Comparison of ENCODE assay signal across 17 cellular contexts in genomic region chr22:24514241-24515024, GRCh38. TPM values are rescaled to one million over a fixed set of nuclear protein-coding genes. Genes with fewer than 3 reads are reported as not detected.
DNase-seq lines count a peak whose midpoint lies in the region; ATAC-seq and TF ChIP-seq lines count a peak whose summit lies in the region.
"Had no signal": no experiment of that assay in that cellular context is flagged by ENCODE, and none has a peak within 500 bp of the region (broad histone marks: within the 10 kb centered on the region; RNA-seq: fewer than 3 reads in every experiment).

No MANE protein-coding gene starts in this region.

- 39 to 53% (median 45%) methylated on average over 12 to 14 of the region's 14 CpGs for WGBS in stomach, 5 donors

- no peak overlapping the region for H3K27ac Mint-ChIP-seq in activated CD8-positive, alpha-beta memory T cell treated with anti-CD3 and anti-CD28 coated beads, Interleukin-2, amount 10 ng/mL, durations not matched to agents 7 days and 5 days
- no peak overlapping the region for H3K27ac Mint-ChIP-seq in naive thymus-derived CD4-positive, alpha-beta T cell
- H3K27ac Mint-ChIP-seq: activated naive CD8-positive, alpha-beta T cell; HFFc6 had no signal

- TF ChIP-seq EP300 in stomach (IDR thresholded peaks at IDR 0.05), result no peak

- no peak overlapping the region for H3K27ac ChIP-seq in colonic mucosa
- H3K27ac ChIP-seq in stomach, result peak overlapping the region in 1 of 5 donors; percentile 32
- no peak overlapping the region for H3K27ac ChIP-seq in naive thymus-derived CD4-positive, alpha-beta T cell (ENCODE audit: low read depth, low read length)
- H3K27ac ChIP-seq: heart right ventricle, KMS-11 had no signal

- H3K9me3 ChIP-seq in colonic mucosa (no peaks in the 10 kb centered on the region), stomach (no peaks in the 10 kb centered on the region)
- H3K9me3 ChIP-seq in naive thymus-derived CD4-positive, alpha-beta T cell (ENCODE audit: control insufficient read depth in 2 of 3, low read length in 3 of 3), result no peaks in the 10 kb centered on the region
- H3K9me3 ChIP-seq: heart right ventricle had no signal

- peaks cover 22% of the 10 kb centered on the region for H3K27me3 Mint-ChIP-seq in activated CD8-positive, alpha-beta memory T cell treated with anti-CD3 and anti-CD28 coated beads, Interleukin-2, amount 10 ng/mL, durations not matched to agents 7 days and 5 days
- H3K27me3 Mint-ChIP-seq in naive thymus-derived CD4-positive, alpha-beta T cell, result peaks cover 0 to 3% (median 0%) of the 10 kb centered on the region in 5 donors
- H3K27me3 Mint-ChIP-seq: activated naive CD8-positive, alpha-beta T cell had no signal

- POLR2A ChIA-PET in naive thymus-derived CD4-positive, alpha-beta T cell (lab: Charles Lee), result no interaction called here

- CTCF ChIA-PET in activated CD8-positive, alpha-beta memory T cell treated with anti-CD3 and anti-CD28 coated beads, Interleukin-2, amount 10 ng/mL, durations not matched to agents 7 days and 5 days (lab: Charles Lee), result interaction anchor here (1.4 to 1.7 kb wide), 2 partner anchors 17 to 66 kb away, joined by 3 read pairs; no protein-coding TSS in a partner anchor
- CTCF ChIA-PET in naive thymus-derived CD4-positive, alpha-beta T cell (lab: Charles Lee), result no interaction called here

- H3K36me3 ChIP-seq in colonic mucosa, result no peaks in the 10 kb centered on the region
- no peaks in the 10 kb centered on the region for H3K36me3 ChIP-seq in stomach
- H3K36me3 ChIP-seq in naive thymus-derived CD4-positive, alpha-beta T cell (ENCODE audit: control insufficient read depth in 2 of 3, insufficient read depth in 3 of 3, low read length in 3 of 3), result no peaks in the 10 kb centered on the region
- H3K36me3 ChIP-seq: heart right ventricle had no signal

- TF ChIP-seq CTCF in colonic mucosa (IDR thresholded peaks at IDR 0.05) (no peak), stomach (IDR thresholded peaks at IDR 0.05) (no peak)

- intact Hi-C loops in colonic mucosa (cut with DNase I), result no loop called here
- intact Hi-C loops in stomach (cut with DNase I; ENCODE audit: low total_unique reads), result no loop called here
- intact Hi-C loops in naive thymus-derived CD4-positive, alpha-beta T cell (cut with micrococcal nuclease), result no loop called here

- H3K4me1 ChIP-seq in colonic mucosa, result peaks cover 14% of the 10 kb centered on the region
- peaks cover 29 to 61% (median 45%) of the 10 kb centered on the region in 4 donors for H3K4me1 ChIP-seq in stomach
- H3K4me1 ChIP-seq in naive thymus-derived CD4-positive, alpha-beta T cell (ENCODE audit: control insufficient read depth in 2 of 2, insufficient read depth in 2 of 2, low read length in 2 of 2), result no peaks in the 10 kb centered on the region

- H3K9ac ChIP-seq in colonic mucosa (ENCODE audit: low read depth in 2 of 2, low read length in 2 of 2), result peak overlapping the region in 1 of 2 donors; percentile 29
- H3K9ac ChIP-seq: KMS-11 had no signal

- no peak overlapping the region for H3K4me3 Mint-ChIP-seq in activated CD8-positive, alpha-beta memory T cell treated with anti-CD3 and anti-CD28 coated beads, Interleukin-2, amount 10 ng/mL, durations not matched to agents 7 days and 5 days
- H3K4me3 Mint-ChIP-seq in naive thymus-derived CD4-positive, alpha-beta T cell, result no peak overlapping the region
- H3K4me3 Mint-ChIP-seq: activated naive CD8-positive, alpha-beta T cell; HFFc6 had no signal

- H3K4me1 Mint-ChIP-seq in activated CD8-positive, alpha-beta memory T cell treated with anti-CD3 and anti-CD28 coated beads, Interleukin-2, amount 10 ng/mL, durations not matched to agents 7 days and 5 days, result peaks cover 15% of the 10 kb centered on the region
- H3K4me1 Mint-ChIP-seq in naive thymus-derived CD4-positive, alpha-beta T cell, result peaks cover 0 to 28% (median 8%) of the 10 kb centered on the region in 7 donors

- H3K36me3 Mint-ChIP-seq in activated CD8-positive, alpha-beta memory T cell treated with anti-CD3 and anti-CD28 coated beads, Interleukin-2, amount 10 ng/mL, durations not matched to agents 7 days and 5 days, result no peaks in the 10 kb centered on the region
- peaks cover 0 to 3% (median 0%) of the 10 kb centered on the region in 5 donors for H3K36me3 Mint-ChIP-seq in naive thymus-derived CD4-positive, alpha-beta T cell
- H3K36me3 Mint-ChIP-seq: activated naive CD8-positive, alpha-beta T cell had no signal

- H3K9me3 Mint-ChIP-seq in activated CD8-positive, alpha-beta memory T cell treated with anti-CD3 and anti-CD28 coated beads, Interleukin-2, amount 10 ng/mL, durations not matched to agents 7 days and 5 days (ENCODE audit: low read depth), result no peaks in the 10 kb centered on the region
- no peaks in the 10 kb centered on the region for H3K9me3 Mint-ChIP-seq in naive thymus-derived CD4-positive, alpha-beta T cell
- H3K9me3 Mint-ChIP-seq: HFFc6 had no signal

- H3K4me3 ChIP-seq in colonic mucosa (no peak overlapping the region), stomach (no peak overlapping the region)
- H3K4me3 ChIP-seq in naive thymus-derived CD4-positive, alpha-beta T cell (ENCODE audit: low read length), result no peak overlapping the region
- H3K4me3 ChIP-seq: heart right ventricle had no signal

- no peak for TF ChIP-seq POLR2A in stomach (IDR thresholded peaks at IDR 0.05)

- no peaks in the 10 kb centered on the region for H3K27me3 ChIP-seq in colonic mucosa
- no peaks in the 10 kb centered on the region for H3K27me3 ChIP-seq in stomach
- no peaks in the 10 kb centered on the region for H3K27me3 ChIP-seq in naive thymus-derived CD4-positive, alpha-beta T cell (ENCODE audit: control insufficient read depth in 2 of 2, insufficient read depth in 2 of 2, low read length in 2 of 2)
- H3K27me3 ChIP-seq: heart right ventricle had no signal

- peak; percentile 27 to 87 for DNase-seq in NCI-H524 (lab: John Stamatoyannopoulos, UW)
- no peak for DNase-seq in NCI-H524 treated with DMSO at 0.1 percent for 48 hours (lab: John Stamatoyannopoulos, UW)
- DNase-seq in NCI-H146 treated with DMSO at 0.1 percent for 48 hours (lab: John Stamatoyannopoulos, UW; ENCODE audit: unreplicated experiment), result peak; percentile 9
- DNase-seq in colonic mucosa, result peak; percentile 59
- DNase-seq in stomach, result peak; percentile 40
- DNase-seq in activated CD8-positive, alpha-beta memory T cell treated with anti-CD3 and anti-CD28 coated beads, Interleukin-2, amount 10 ng/mL, durations not matched to agents 7 days and 5 days, result no peak
- no peak for DNase-seq in naive thymus-derived CD4-positive, alpha-beta T cell
- DNase-seq: effector CD4-positive, alpha-beta T cell; heart right ventricle; HFFc6; NCI-H1105 treated with DMSO at 0.1 percent for 48 hours; PC-3 had no signal

- no peak for ATAC-seq in activated CD8-positive, alpha-beta memory T cell treated with anti-CD3 and anti-CD28 coated beads, Interleukin-2, amount 10 ng/mL, durations not matched to agents 7 days and 5 days
- ATAC-seq in naive thymus-derived CD4-positive, alpha-beta T cell, result no peak
- ATAC-seq in GM21825 (IDR thresholded peaks at IDR 0.05; ENCODE audit: unreplicated experiment), result no peak
- ATAC-seq: heart right ventricle, PC-3 had no signal

RNA-seq across cellular contexts. Expression of gene UPB1, which starts 19.3 kb away (rescaled TPM):
- total RNA-seq in colonic mucosa (under 1 TPM; 0.16 to 0.20 TPM), stomach (under 1 TPM in 1 of 5 donors, not detected in 4; 0.73 TPM)
- under 1 TPM in 1 of 3 donors, not detected in 2; 0.35 TPM for polyA plus RNA-seq in stomach
- under 1 TPM; 0.09 to 0.14 TPM for total RNA-seq in activated CD8-positive, alpha-beta memory T cell treated with anti-CD3 and anti-CD28 coated beads, Interleukin-2, amount 10 ng/mL, durations not matched to agents 7 days and 5 days
- total RNA-seq in naive thymus-derived CD4-positive, alpha-beta T cell, result 1 to 10 TPM in 4 of 5 experiments, under 1 TPM in 1; 0.70 to 3.4 (median 2.1) TPM
- under 1 TPM; 0.14 to 0.15 TPM for polyA plus RNA-seq in naive thymus-derived CD4-positive, alpha-beta T cell
- total RNA-seq: fibroblast of lung, kidney epithelial cell had no signal

RNA-seq across cellular contexts. Expression of gene GUCD1, which starts 40.5 kb away (rescaled TPM):
- total RNA-seq in colonic mucosa (100 to 1,000 TPM; 188 to 207 TPM), stomach (100 to 1,000 TPM; 120 to 196 (median 171) TPM)
- 100 to 1,000 TPM in 2 of 3 donors, 10 to 100 TPM in 1; 87.4 to 165 (median 110) TPM for polyA plus RNA-seq in stomach
- total RNA-seq in activated CD8-positive, alpha-beta memory T cell treated with anti-CD3 and anti-CD28 coated beads, Interleukin-2, amount 10 ng/mL, durations not matched to agents 7 days and 5 days, result 100 to 1,000 TPM; 130 to 150 TPM
- total RNA-seq in naive thymus-derived CD4-positive, alpha-beta T cell, result 100 to 1,000 TPM in 1 of 5 experiments, 10 to 100 TPM in 4; 57.9 to 131 (median 63.4) TPM
- polyA plus RNA-seq in naive thymus-derived CD4-positive, alpha-beta T cell, result 10 to 100 TPM; 33.1 to 54.5 TPM

RNA-seq across cellular contexts. Expression of gene SNRPD3, which starts 41.4 kb away (rescaled TPM):
- total RNA-seq in colonic mucosa, result 100 to 1,000 TPM in 1 of 2 donors, 10 to 100 TPM in 1; 71.4 to 142 TPM
- total RNA-seq in stomach, result 100 to 1,000 TPM in 4 of 5 donors, 10 to 100 TPM in 1; 75.6 to 153 (median 121) TPM
- 100 to 1,000 TPM; 101 to 144 (median 109) TPM for polyA plus RNA-seq in stomach
- 100 to 1,000 TPM; 132 to 139 TPM for total RNA-seq in activated CD8-positive, alpha-beta memory T cell treated with anti-CD3 and anti-CD28 coated beads, Interleukin-2, amount 10 ng/mL, durations not matched to agents 7 days and 5 days
- total RNA-seq in naive thymus-derived CD4-positive, alpha-beta T cell, result 10 to 100 TPM; 47.5 to 94.5 (median 73.9) TPM
- polyA plus RNA-seq in naive thymus-derived CD4-positive, alpha-beta T cell, result 10 to 100 TPM; 84.2 to 95.1 TPM

Comparison
In these comparisons a context has a peak if more than half of its experiments do, and no peak if none do; other contexts are left out.
1. DNase-seq: peak in NCI-H524 (2 of 2), NCI-H146 treated with DMSO at 0.1 percent for 48 hours (single experiment), colonic mucosa (single experiment) and stomach (single experiment); none in NCI-H524 treated with DMSO at 0.1 percent for 48 hours (single experiment), activated CD8-positive, alpha-beta memory T cell treated with anti-CD3 and anti-CD28 coated beads, Interleukin-2, amount 10 ng/mL, durations not matched to agents 7 days and 5 days (single experiment) and naive thymus-derived CD4-positive, alpha-beta T cell (0 of 9).